9 cellular contexts compared by ENCODE assay signal in the genomic region with DNA sequence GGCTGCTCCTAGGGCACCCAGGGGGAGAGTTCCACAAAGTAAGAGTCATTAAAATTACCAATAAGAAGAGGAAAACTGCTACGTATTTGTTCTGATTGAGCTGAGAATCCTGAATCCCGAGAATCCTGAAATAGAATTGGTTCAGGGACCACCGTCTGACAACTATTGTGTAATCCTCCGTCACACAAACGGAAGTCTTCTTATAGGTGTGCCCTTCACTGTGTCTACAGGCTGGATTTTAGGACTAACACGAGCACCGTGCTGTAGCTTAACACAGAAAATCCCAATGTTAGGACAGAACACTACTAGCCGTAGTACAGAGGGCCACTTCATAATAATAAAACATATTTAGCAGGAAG. TPM values are rescaled to one million over a fixed set of nuclear protein-coding genes. Genes with fewer than 3 reads are reported as not detected.
DNase-seq lines count a peak whose midpoint lies in the region; ATAC-seq and TF ChIP-seq lines count a peak whose summit lies in the region.
"Had no signal": no experiment of that assay in that cellular context is flagged by ENCODE, and none has a peak within 500 bp of the region (broad histone marks: within the 10 kb centered on the region; RNA-seq: fewer than 3 reads in every experiment).

No MANE protein-coding gene starts in this region.

- H3K27ac ChIP-seq in HCT116 (ENCODE audit: low read depth, low read length) (no peak overlapping the region), SJCRH30 (no peak overlapping the region), spleen (no peak overlapping the region)

- TF ChIP-seq RAD21 in HCT116 (IDR thresholded peaks at IDR 0.05; ENCODE audit: low read depth), result no peak

- H3K9ac ChIP-seq in HCT116 (ENCODE audit: low read length), result no peak overlapping the region

- TF ChIP-seq POLR2A in HCT116 (IDR thresholded peaks at IDR 0.05; ENCODE audit: borderline replicate concordance, extremely low read depth, insufficient read depth, insufficient read length) (no peak), spleen (IDR thresholded peaks at IDR 0.05) (no peak)

- ATAC-seq in HCT116 (no peak), HG03039 (IDR thresholded peaks at IDR 0.05; ENCODE audit: unreplicated experiment) (no peak), GM19395 (IDR thresholded peaks at IDR 0.05; ENCODE audit: unreplicated experiment) (no peak)

- CTCF ChIA-PET in HCT116 (lab: Charles Lee), result interaction anchor here (0.7 to 1.1 kb wide), 2 partner anchors 12 to 192 kb away, joined by 3 read pairs; no protein-coding TSS in a partner anchor

- no peaks in the 10 kb centered on the region for H3K27me3 ChIP-seq in HCT116 (ENCODE audit: insufficient read depth, low read length)
- no peaks in the 10 kb centered on the region for H3K27me3 ChIP-seq in SJCRH30
- H3K27me3 ChIP-seq in spleen (replicated peaks in 1 of 7), result peaks cover 0 to 8% (median 0%) of the 10 kb centered on the region in 7 donors

- no peak overlapping the region; a peak in 1 of 4 replicates for H3K4me3 ChIP-seq in HCT116 (replicated peaks in 1 of 2; ENCODE audit: low read depth in 1 of 2, low read length in 2 of 2)
- H3K4me3 ChIP-seq in SJCRH30, result peak overlapping the region; percentile 35
- peak overlapping the region; percentile 12 to 69 (median 38) for H3K4me3 ChIP-seq in spleen

- BruUV-seq in HCT116 (replicated peaks; lab: Mats Ljungman, UMichigan), result no TSS peak

- peak overlapping the region; percentile 46 for H3K4me2 ChIP-seq in HCT116 (ENCODE audit: low read length)

- peak overlapping the region; percentile 58 for H2AFZ ChIP-seq in HCT116 (ENCODE audit: low read depth, low read length, poor library complexity, severe bottlenecking)

- DNase-seq in HCT116 (ENCODE audit: low read depth, low spot score) (no peak), SJCRH30 (no peak), glutamatergic neuron (no peak), spleen (no peak), posterior vena cava (ENCODE audit: low spot score) (no peak)
- DNase-seq: foreskin melanocyte had no signal

- H3K36me3 ChIP-seq in HCT116 (ENCODE audit: control insufficient read depth in 1 of 2, insufficient read depth in 2 of 2, low read length in 2 of 2), result no peaks in the 10 kb centered on the region
- no peaks in the 10 kb centered on the region for H3K36me3 ChIP-seq in SJCRH30
- H3K36me3 ChIP-seq in spleen, result no peaks in the 10 kb centered on the region

- intact Hi-C loops in HCT116 (cut with micrococcal nuclease) (no loop called here), spleen (cut with DNase I; ENCODE audit: low total_unique reads) (no loop called here), posterior vena cava (cut with DNase I) (no loop called here)

- no peaks in the 10 kb centered on the region for H3K4me1 Mint-ChIP-seq in glutamatergic neuron (ENCODE audit: low read depth, unreplicated experiment)

- POLR2A ChIA-PET in HCT116 (lab: Charles Lee), result no interaction called here

- WGBS in spleen, 5 donors, result 74 to 86% (median 77%) methylated on average over 8 of the region's 8 CpGs

- no peaks in the 10 kb centered on the region for H4K20me1 ChIP-seq in HCT116 (ENCODE audit: insufficient read depth)

- TF ChIP-seq CTCF in HCT116 (IDR thresholded peaks at IDR 0.05 in 2 of 3, conservative IDR thresholded peaks at IDR 0.05 in 1 of 3; ENCODE audit: borderline replicate concordance in 1 of 3, insufficient read depth in 1 of 3, low read depth in 2 of 3, low read length in 2 of 3) (no peak), glutamatergic neuron (IDR thresholded peaks at IDR 0.05; ENCODE audit: partially characterized antibody, unreplicated experiment) (no peak), spleen (IDR thresholded peaks at IDR 0.05 in 8 of 11, conservative IDR thresholded peaks at IDR 0.05 in 3 of 11) (no peak)

- H3K4me1 ChIP-seq in HCT116 (ENCODE audit: control insufficient read depth in 1 of 2, insufficient read depth in 2 of 2, low read length in 2 of 2) (peaks cover 0 to 17% of the 10 kb centered on the region in 2 experiments; a peak in 3 of 4 replicates), SJCRH30 (no peaks in the 10 kb centered on the region), spleen (peaks cover 4 to 24% (median 13%) of the 10 kb centered on the region in 6 donors)

- H3K79me2 ChIP-seq in HCT116 (ENCODE audit: insufficient read depth, low read length), result no peaks in the 10 kb centered on the region

- H3K36me3 Mint-ChIP-seq in glutamatergic neuron (ENCODE audit: unreplicated experiment), result peaks cover 11% of the 10 kb centered on the region

- peaks cover 3% of the 10 kb centered on the region for H3K27me3 Mint-ChIP-seq in glutamatergic neuron (ENCODE audit: unreplicated experiment)

- no peak overlapping the region for H3K27ac Mint-ChIP-seq in glutamatergic neuron (ENCODE audit: unreplicated experiment)

- RAD21 ChIA-PET in HCT116 (lab: Charles Lee; ENCODE audit: low non-redundant PET in 1 of 2, low total read pairs in 2 of 2, uncharacterized antibody in 2 of 2, unreplicated experiment in 2 of 2), result no interaction called here

- peak overlapping the region; percentile 64 for H3K4me3 Mint-ChIP-seq in glutamatergic neuron (ENCODE audit: unreplicated experiment)

- no peaks in the 10 kb centered on the region for H3K9me2 ChIP-seq in HCT116 (ENCODE audit: insufficient read depth)

- no peaks in the 10 kb centered on the region for H3K9me3 ChIP-seq in HCT116 (ENCODE audit: control insufficient read depth in 1 of 2, insufficient read depth in 1 of 2, low read depth in 1 of 2, low read length in 2 of 2)
- H3K9me3 ChIP-seq in SJCRH30 (replicated peaks), result no peaks in the 10 kb centered on the region
- peaks cover 0 to 13% (median 10%) of the 10 kb centered on the region in 8 donors for H3K9me3 ChIP-seq in spleen

- H3K9me3 Mint-ChIP-seq in glutamatergic neuron (ENCODE audit: unreplicated experiment), result peaks cover 1% of the 10 kb centered on the region

TF ChIP-seq in HCT116, 20 proteins besides CTCF, POLR2A, EP300 and RAD21:
- TF ChIP-seq ZFX (IDR thresholded peaks at IDR 0.05) (peak; percentile 5; the same call in 1 of the 2 replicates), SRF (IDR thresholded peaks at IDR 0.05; ENCODE audit: low read depth) (no peak), ZNF274 (IDR thresholded peaks at IDR 0.05; ENCODE audit: low read depth, low read length) (no peak), EZH2 (IDR thresholded peaks at IDR 0.05) (no peak), SP1 (IDR thresholded peaks at IDR 0.05; ENCODE audit: low read depth) (no peak)

RNA-seq across cellular contexts. Expression of a gene that starts 50.6 kb away (rescaled TPM):
- total RNA-seq in HCT116 (2021; ENCODE audit: unreplicated experiment) (6.5 TPM), glutamatergic neuron (ENCODE audit: unreplicated experiment) (1.8 TPM), spleen (1 to 10 TPM in 2 of 7 donors, under 1 TPM in 3, not detected in 2; 0.30 to 3.6 (median 0.63) TPM), posterior vena cava (under 1 TPM; 0.24 to 0.37 TPM)
- polyA plus RNA-seq in HCT116 (2012), result 3.0 and 5.9 TPM in 2 replicates
- 0.10 and 0.20 TPM in 2 replicates for total RNA-seq in SJCRH30 (2014; rRNA removed; shearing (Covaris generic))
- under 1 TPM in 2 of 3 donors, not detected in 1; 0.02 to 0.03 TPM for polyA plus RNA-seq in spleen
- total RNA-seq: T-helper 1 cell treated with Interleukin-12 subunit alpha and Interleukin-12 subunit beta and Interleukin-4 antibody, amounts not matched to agents 30 ng/mL and 1 ng/mL, for 36 hours had no signal

RNA-seq across cellular contexts. Expression of a gene that starts 59.8 kb away (rescaled TPM):
- total RNA-seq in HCT116 (2021; ENCODE audit: unreplicated experiment) (33.2 TPM), glutamatergic neuron (ENCODE audit: unreplicated experiment) (14.1 TPM), spleen (10 to 100 TPM in 6 of 7 donors, 1 to 10 TPM in 1; 9.2 to 22.4 (median 14.7) TPM), posterior vena cava (10 to 100 TPM; 14.3 to 24.2 TPM)
- 7.3 and 10.3 TPM in 2 replicates for polyA plus RNA-seq in HCT116 (2012)
- 15.3 and 16.0 TPM in 2 replicates for total RNA-seq in SJCRH30 (2014; rRNA removed; shearing (Covaris generic))
- 10 to 100 TPM; 10.2 to 11.7 (median 11.0) TPM for polyA plus RNA-seq in spleen

Comparison
In these comparisons a context has a peak if more than half of its experiments do, and no peak if none do; other contexts are left out.
1. H3K4me3 ChIP-seq: peak in SJCRH30 (single experiment) and spleen (8 of 8); none in HCT116 (0 of 2).